In the genomic region with DNA sequence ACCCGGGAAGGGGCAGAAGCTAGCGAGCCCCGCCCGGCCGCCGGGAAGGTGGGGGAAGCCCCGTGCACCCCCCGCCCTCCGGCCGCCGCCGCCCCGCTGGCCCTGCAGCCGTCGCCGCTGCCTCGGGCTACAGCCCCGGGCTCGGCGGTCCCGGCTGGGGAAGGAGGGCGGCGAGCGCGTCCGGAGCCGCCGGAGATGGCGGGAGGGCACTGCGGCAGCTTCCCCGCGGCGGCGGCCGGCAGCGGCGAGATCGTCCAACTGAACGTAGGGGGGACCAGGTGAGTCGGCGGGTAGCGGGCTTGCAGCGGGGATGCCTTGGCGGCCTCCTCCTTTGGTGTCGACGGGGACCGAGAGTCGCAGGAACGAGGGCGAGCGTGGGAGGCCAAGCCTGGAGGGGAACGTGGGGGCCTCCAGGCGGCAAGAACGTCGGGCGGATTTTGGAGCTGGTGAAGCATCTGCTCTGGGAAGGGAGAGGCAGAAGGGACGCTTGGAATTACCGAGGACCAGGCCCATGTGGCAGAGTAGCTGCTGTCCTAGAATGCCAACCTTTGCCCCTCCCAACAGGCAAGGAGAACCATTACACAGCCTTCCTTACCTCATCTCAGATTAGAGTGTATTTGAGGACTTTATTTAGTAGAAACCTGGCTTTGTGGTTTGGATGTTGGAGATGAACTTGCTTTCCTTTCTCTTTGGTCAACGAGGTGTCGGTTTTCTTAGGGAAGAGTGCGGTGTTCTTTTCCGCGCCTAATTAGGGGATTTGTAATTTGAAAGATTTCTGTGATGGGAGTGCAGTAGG, we compare ENCODE assay signal across 8 cellular contexts. TPM values are rescaled to one million over a fixed set of nuclear protein-coding genes. Genes with fewer than 3 reads are reported as not detected.
DNase-seq lines count a peak whose midpoint lies in the region; ATAC-seq and TF ChIP-seq lines count a peak whose summit lies in the region.

No MANE protein-coding gene starts in this region.

- TF ChIP-seq CTCF in Peyer's patch (IDR thresholded peaks at IDR 0.05): no peak
- no peak for TF ChIP-seq CTCF in adrenal gland (IDR thresholded peaks at IDR 0.05)
- TF ChIP-seq CTCF in left ventricle myocardium inferior (IDR thresholded peaks at IDR 0.05; ENCODE audit: borderline replicate concordance): no peak

- H3K4me3 ChIP-seq in Peyer's patch: peak overlapping the region; percentile 65 to 86 (median 68)
- H3K4me3 ChIP-seq in adrenal gland: peak overlapping the region; percentile 64 to 96 (median 90)
- H3K4me3 ChIP-seq in left ventricle myocardium inferior: peak overlapping the region; percentile 87

- ATAC-seq in GM21717 (IDR thresholded peaks at IDR 0.05; ENCODE audit: unreplicated experiment): peak; percentile 63

- H3K4me1 ChIP-seq in Peyer's patch (peaks cover 0 to 22% (median 2%) of the 10 kb centered on the region in 4 donors), adrenal gland (replicated peaks in 1 of 2) (peaks cover 24 to 51% of the 10 kb centered on the region in 2 donors), left ventricle myocardium inferior (peaks cover 58% of the 10 kb centered on the region)

- peak overlapping the region; percentile 72 to 96 (median 87) for H3K27ac ChIP-seq in Peyer's patch
- peak overlapping the region; percentile 44 to 96 (median 94) for H3K27ac ChIP-seq in adrenal gland
- H3K27ac ChIP-seq in left ventricle myocardium inferior (replicated peaks): peak overlapping the region; percentile 94

- TF ChIP-seq POLR2A in Peyer's patch (IDR thresholded peaks at IDR 0.05) (peak in 1 of 2 donors; percentile 39), adrenal gland (IDR thresholded peaks at IDR 0.05) (peak; percentile 6 to 37)

- H3K27me3 ChIP-seq in Peyer's patch (no peaks in the 10 kb centered on the region), adrenal gland (no peaks in the 10 kb centered on the region), left ventricle myocardium inferior (ENCODE audit: low read depth) (no peaks in the 10 kb centered on the region)

- no peaks in the 10 kb centered on the region for H3K36me3 ChIP-seq in Peyer's patch
- no peaks in the 10 kb centered on the region for H3K36me3 ChIP-seq in adrenal gland (replicated peaks in 1 of 2)
- no peaks in the 10 kb centered on the region for H3K36me3 ChIP-seq in left ventricle myocardium inferior

- WGBS in adrenal gland, 4 donors: 0 to 3% (median 0%) methylated on average over 26 to 63 of the region's 63 CpGs

- intact Hi-C loops in adrenal gland (cut with DNase I): no loop called here
- intact Hi-C loops in left ventricle myocardium inferior (cut with micrococcal nuclease): no loop called here
- intact Hi-C loops in posterior cingulate gyrus (cut with DNase I): loop anchor here (2.0 to 10.0 kb wide), 2 partner anchors 39 to 1037 kb away; no protein-coding TSS in a partner anchor

- no peaks in the 10 kb centered on the region for H3K9me3 ChIP-seq in Peyer's patch
- no peaks in the 10 kb centered on the region for H3K9me3 ChIP-seq in adrenal gland (replicated peaks in 1 of 3)
- H3K9me3 ChIP-seq in left ventricle myocardium inferior (replicated peaks): no peaks in the 10 kb centered on the region

- peak; percentile 74 for DNase-seq in EL
- DNase-seq in HuH-7 (ENCODE audit: low spot score): peak; percentile 77
- peak in 2 of 3 donors; percentile 72 to 76 for DNase-seq in Peyer's patch
- peak; percentile 50 to 74 (median 60) for DNase-seq in adrenal gland
- peak; percentile 30 for DNase-seq in left ventricle myocardium inferior
- peak; percentile 39 to 92 (median 52) for DNase-seq in posterior cingulate gyrus
- no peak for DNase-seq in NK-92 (lab: John Stamatoyannopoulos, UW; ENCODE audit: unreplicated experiment)

RNA-seq across cellular contexts. Expression of a gene that starts 0.6 kb away (rescaled TPM):
- 100 to 1,000 TPM in 2 of 4 donors, 10 to 100 TPM in 2; 68.5 to 125 (median 100) TPM for total RNA-seq in Peyer's patch
- 100 to 1,000 TPM in 7 of 8 donors, 10 to 100 TPM in 1; 78.0 to 169 (median 128) TPM for total RNA-seq in adrenal gland
- 100 to 1,000 TPM in 2 of 3 donors, 10 to 100 TPM in 1; 88.3 to 130 (median 109) TPM for polyA plus RNA-seq in adrenal gland
- total RNA-seq in left ventricle myocardium inferior: 11.2 TPM
